ENCODE assay signal across 8 cellular contexts in genomic region chr7:38060116-38060515, GRCh38.
"Had no signal": no experiment of that assay in that cellular context is flagged by ENCODE, and none has a peak within 500 bp of the region (broad histone marks: within the 10 kb centered on the region; RNA-seq: fewer than 3 reads in every experiment).

No MANE protein-coding gene starts in this region.

- ATAC-seq: GM12878 had no signal

- FAIRE-seq: G401.6, GM12878, GM12891, GM12892, GM18507, GM19239 had no signal

- DNase-seq: GDM1, GF-D8 had no signal

- H3K4me3 ChIP-seq: GM12878 had no signal
